ENCODE assay signal across 28 cellular contexts in genomic region chr1:3989465-3989864, GRCh38.
"Had no signal": no experiment of that assay in that cellular context is flagged by ENCODE, and none has a peak within 500 bp of the region (broad histone marks: within the 10 kb centered on the region; RNA-seq: fewer than 3 reads in every experiment).

No MANE protein-coding gene starts in this region.

- ATAC-seq: stimulated activated effector memory CD8-positive, alpha-beta T cell treated with anti-CD3 and anti-CD28 coated beads, Interleukin-12 subunit alpha, Interleukin-12 subunit beta, amount 100 ng/mL, for 72 hours; stimulated activated memory B cell treated with anti-CD40 and anti-IgM and Interleukin-4, amounts not matched to agents 10 μg/mL and 1 μg/mL and 100 μg/mL, for 72 hours; stimulated activated naive CD8-positive, alpha-beta T cell treated with anti-CD3 and anti-CD28 coated beads, Interleukin-15, amount 100 ng/mL, for 72 hours; stimulated activated naive CD8-positive, alpha-beta T cell treated with anti-CD3 and anti-CD28 coated beads, Interleukin-15, Interleukin-2, amounts not matched to agents 100 U/mL and 50 U/mL, for 24 hours; upper lobe of right lung had no signal

- H3K9me3 ChIP-seq: suprapubic skin, testis, thoracic aorta, thyroid gland, tibial artery, transverse colon, upper lobe of left lung, upper lobe of right lung, uterus, vagina had no signal

- H3K9me3 Mint-ChIP-seq: type B pancreatic cell had no signal

- H3K36me3 Mint-ChIP-seq: stimulated activated memory B cell treated with anti-CD40 and anti-IgM and Interleukin-4, amounts not matched to agents 10 μg/mL and 1 μg/mL and 100 μg/mL, for 72 hours; type B pancreatic cell had no signal

- H3K36me3 ChIP-seq: stomach, suprapubic skin, thoracic aorta, thyroid gland, tibial artery, tibial nerve, transverse colon, upper lobe of left lung, upper lobe of right lung, uterus, vagina had no signal

- H3K4me1 ChIP-seq: stomach, suprapubic skin, testis, thyroid gland, tibial artery, tibial nerve, transverse colon, upper lobe of left lung, upper lobe of right lung, uterus, vagina had no signal

- H3K4me3 Mint-ChIP-seq: stimulated activated effector memory CD8-positive, alpha-beta T cell treated with anti-CD3 and anti-CD28 coated beads, Interleukin-12 subunit alpha, Interleukin-12 subunit beta, amount 100 ng/mL, for 72 hours; stimulated activated memory B cell treated with anti-CD40 and anti-IgM and Interleukin-4, amounts not matched to agents 10 μg/mL and 1 μg/mL and 100 μg/mL, for 72 hours; stimulated activated naive CD8-positive, alpha-beta T cell treated with anti-CD3 and anti-CD28 coated beads, Interleukin-15, amount 100 ng/mL, for 72 hours; stimulated activated naive CD8-positive, alpha-beta T cell treated with anti-CD3 and anti-CD28 coated beads, Interleukin-15, Interleukin-2, amounts not matched to agents 100 ng/mL and 50 ng/mL, for 24 hours; type B pancreatic cell had no signal

- H3K27ac Mint-ChIP-seq: stimulated activated effector memory CD8-positive, alpha-beta T cell treated with anti-CD3 and anti-CD28 coated beads, Interleukin-12 subunit alpha, Interleukin-12 subunit beta, amount 100 ng/mL, for 72 hours; stimulated activated memory B cell treated with anti-CD40 and anti-IgM and Interleukin-4, amounts not matched to agents 10 μg/mL and 1 μg/mL and 100 μg/mL, for 72 hours; stimulated activated naive CD8-positive, alpha-beta T cell treated with anti-CD3 and anti-CD28 coated beads, Interleukin-15, amount 100 ng/mL, for 72 hours; stimulated activated naive CD8-positive, alpha-beta T cell treated with anti-CD3 and anti-CD28 coated beads, Interleukin-15, Interleukin-2, amounts not matched to agents 100 ng/mL and 50 ng/mL, for 24 hours; type B pancreatic cell had no signal

- H3K27me3 ChIP-seq: testis, thyroid gland, tibial nerve, transverse colon, upper lobe of left lung, upper lobe of right lung, uterus, vagina had no signal

- H3K27ac ChIP-seq: stomach, suprapubic skin, testis, thoracic aorta, thyroid gland, tibial artery, tibial nerve, transverse colon, upper lobe of left lung, upper lobe of right lung, uterus, vagina had no signal

- DNase-seq: stimulated activated CD4-positive, alpha-beta T cell treated with anti-CD3 and anti-CD28 coated beads, Interleukin-2, amount 100 ng/mL, for 48 hours; stimulated activated CD4-positive, alpha-beta T cell treated with anti-CD3 and anti-CD28 coated beads, Interleukin-4, amount 100 ng/mL, for 1 hour; stimulated activated CD4-positive, alpha-beta T cell treated with anti-CD3 and anti-CD28 coated beads, Interleukin-4, amount 100 ng/mL, for 24 hours; stimulated activated CD4-positive, alpha-beta T cell treated with anti-CD3 and anti-CD28 coated beads, Interleukin-4, amount 100 ng/mL, for 4 hours; stimulated activated CD8-positive, alpha-beta memory T cell treated with anti-CD3 and anti-CD28 coated beads, Interleukin-4, amount 100 ng/mL, for 48 hours; stimulated activated naive CD4-positive, alpha-beta T cell; stimulated activated naive CD4-positive, alpha-beta T cell treated with Interleukin-2 at 50 U/mL for 16 hours; stimulated activated naive CD8-positive, alpha-beta T cell treated with anti-CD3 and anti-CD28 coated beads, Interleukin-15, amount 100 ng/mL, for 72 hours; stimulated activated naive CD8-positive, alpha-beta T cell treated with anti-CD3 and anti-CD28 coated beads, Interleukin-15, Interleukin-2, amounts not matched to agents 100 U/mL and 50 U/mL, for 24 hours; stomach; substantia nigra; testis; thyroid gland; tibial artery; transverse colon; trophoblast cell; upper lobe of left lung; upper lobe of right lung; uterus had no signal

- H3K4me3 ChIP-seq: stomach, suprapubic skin, testis, thoracic aorta, thyroid gland, tibial artery, tibial nerve, transverse colon, upper lobe of left lung, upper lobe of right lung, uterus, vagina had no signal

- FAIRE-seq: urothelium cell line had no signal

- H3K4me1 Mint-ChIP-seq: stimulated activated effector memory CD8-positive, alpha-beta T cell treated with anti-CD3 and anti-CD28 coated beads, Interleukin-12 subunit alpha, Interleukin-12 subunit beta, amount 100 ng/mL, for 72 hours; stimulated activated memory B cell treated with anti-CD40 and anti-IgM and Interleukin-4, amounts not matched to agents 10 μg/mL and 1 μg/mL and 100 μg/mL, for 72 hours; stimulated activated naive CD8-positive, alpha-beta T cell treated with anti-CD3 and anti-CD28 coated beads, Interleukin-15, amount 100 ng/mL, for 72 hours had no signal
